In genomic region chr2:149568138-149568537, GRCh38 we compare ENCODE assay signal across 26 cellular contexts.
"Had no signal": no experiment of that assay in that cellular context is flagged by ENCODE, and none has a peak within 500 bp of the region (broad histone marks: within the 10 kb centered on the region; RNA-seq: fewer than 3 reads in every experiment).

No MANE protein-coding gene starts in this region.

- DNase-seq: activated CD4-positive, alpha-beta memory T cell treated with anti-CD3 and anti-CD28 coated beads, Interleukin-2, amount 10 ng/mL, durations not matched to agents 7 days and 5 days; activated CD4-positive, alpha-beta T cell treated with anti-CD3 and anti-CD28 coated beads, Interleukin-2, amount 10 ng/mL, durations not matched to agents 7 days and 5 days; activated CD4-positive, CD25-positive, alpha-beta regulatory T cell treated with anti-CD3 and anti-CD28 coated beads, Interleukin-2, amount 50 U/mL, for 72 hours; activated CD8-positive, alpha-beta memory T cell treated with anti-CD3 and anti-CD28 coated beads, Interleukin-2, amount 50 U/mL, for 48 hours; activated T-cell treated with anti-CD3 and anti-CD28 coated beads, Interleukin-2, amount 50 U/mL, for 4 hours; adrenal gland; aorta; cortex of kidney; endodermal cell; foreskin melanocyte; kidney glomerular epithelial cell; left lung; mucosa of descending colon; stimulated activated CD4-positive, alpha-beta T cell treated with anti-CD3 and anti-CD28 coated beads, Interleukin-4, amount 100 ng/mL, for 24 hours; stomach; T-helper 2 cell; thyroid gland; upper lobe of left lung had no signal

- H3K27ac Mint-ChIP-seq: activated CD4-positive, alpha-beta memory T cell treated with anti-CD3 and anti-CD28 coated beads, Interleukin-2, amount 10 ng/mL, durations not matched to agents 7 days and 5 days; activated CD4-positive, alpha-beta T cell treated with anti-CD3 and anti-CD28 coated beads, Interleukin-2, amount 10 ng/mL, durations not matched to agents 7 days and 5 days; activated naive CD4-positive, alpha-beta T cell treated with anti-CD3 and anti-CD28 coated beads, Interleukin-2, amount 50 U/mL, for 72 hours; activated T-helper 2 cell treated with anti-CD3 and anti-CD28 coated beads, Interferon-gamma antibody, Interleukin-2, Interleukin-4, amounts not matched to agents 10 μg/mL and 5 μg/mL and 100 μg/mL, durations not matched to agents 14 hours and 24 hours and 36 hours; brain; endodermal cell; nephron; stimulated activated memory B cell treated with anti-CD40 and anti-IgM and Interleukin-4, amounts not matched to agents 10 μg/mL and 1 μg/mL and 100 μg/mL, for 72 hours had no signal

- H3K27ac ChIP-seq: adrenal gland, esophagus muscularis mucosa, skin epidermis, stomach, thyroid gland had no signal

- H3K27me3 Mint-ChIP-seq: activated CD4-positive, alpha-beta memory T cell treated with anti-CD3 and anti-CD28 coated beads, Interleukin-2, amount 10 ng/mL, durations not matched to agents 7 days and 5 days; activated CD4-positive, alpha-beta T cell treated with anti-CD3 and anti-CD28 coated beads, Interleukin-2, amount 10 ng/mL, durations not matched to agents 7 days and 5 days; brain; stimulated activated memory B cell treated with anti-CD40 and anti-IgM and Interleukin-4, amounts not matched to agents 10 μg/mL and 1 μg/mL and 100 μg/mL, for 72 hours had no signal

- H3K4me3 ChIP-seq: adrenal gland, esophagus muscularis mucosa, left lung, mucosa of descending colon, skin epidermis, stomach, thyroid gland, upper lobe of left lung had no signal

- ATAC-seq: activated naive CD4-positive, alpha-beta T cell treated with anti-CD3 and anti-CD28 coated beads, Interleukin-2, amount 50 U/mL, for 72 hours; activated T-cell treated with anti-CD3 and anti-CD28 coated beads, Interleukin-2, amount 50 U/mL, for 4 hours; left lung; mucosa of descending colon; sciatic nerve; stimulated activated memory B cell treated with anti-CD40 and anti-IgM and Interleukin-4, amounts not matched to agents 10 μg/mL and 1 μg/mL and 100 μg/mL, for 72 hours had no signal

- H3K4me3 Mint-ChIP-seq: activated CD4-positive, alpha-beta memory T cell treated with anti-CD3 and anti-CD28 coated beads, Interleukin-2, amount 10 ng/mL, durations not matched to agents 7 days and 5 days; activated CD4-positive, alpha-beta T cell treated with anti-CD3 and anti-CD28 coated beads, Interleukin-2, amount 10 ng/mL, durations not matched to agents 7 days and 5 days; activated T-cell treated with anti-CD3 and anti-CD28 coated beads, Interleukin-2, amount 50 U/mL, for 4 hours; brain; endodermal cell; nephron; stimulated activated memory B cell treated with anti-CD40 and anti-IgM and Interleukin-4, amounts not matched to agents 10 μg/mL and 1 μg/mL and 100 μg/mL, for 72 hours had no signal

- H3K27me3 ChIP-seq: adrenal gland, esophagus muscularis mucosa, left lung, stomach, thyroid gland, upper lobe of left lung had no signal

- H3K9me3 ChIP-seq: adrenal gland, esophagus muscularis mucosa, left lung, mucosa of descending colon, stomach, thyroid gland, upper lobe of left lung had no signal

- H3K36me3 Mint-ChIP-seq: activated naive CD4-positive, alpha-beta T cell treated with anti-CD3 and anti-CD28 coated beads, Interleukin-2, amount 50 U/mL, for 72 hours had no signal

- H3K4me1 ChIP-seq: thyroid gland, upper lobe of left lung had no signal

- H3K9me3 Mint-ChIP-seq: activated CD4-positive, alpha-beta memory T cell treated with anti-CD3 and anti-CD28 coated beads, Interleukin-2, amount 10 ng/mL, durations not matched to agents 7 days and 5 days; activated CD4-positive, alpha-beta T cell treated with anti-CD3 and anti-CD28 coated beads, Interleukin-2, amount 10 ng/mL, durations not matched to agents 7 days and 5 days; activated naive CD4-positive, alpha-beta T cell treated with anti-CD3 and anti-CD28 coated beads, Interleukin-2, amount 50 U/mL, for 72 hours; activated T-cell treated with anti-CD3 and anti-CD28 coated beads, Interleukin-2, amount 50 U/mL, for 4 hours; activated T-helper 2 cell treated with anti-CD3 and anti-CD28 coated beads, Interferon-gamma antibody, Interleukin-2, Interleukin-4, amounts not matched to agents 10 μg/mL and 5 μg/mL and 100 μg/mL, durations not matched to agents 14 hours and 24 hours and 36 hours; brain; endodermal cell; nephron; stimulated activated memory B cell treated with anti-CD40 and anti-IgM and Interleukin-4, amounts not matched to agents 10 μg/mL and 1 μg/mL and 100 μg/mL, for 72 hours had no signal

- H3K4me1 Mint-ChIP-seq: endodermal cell; stimulated activated memory B cell treated with anti-CD40 and anti-IgM and Interleukin-4, amounts not matched to agents 10 μg/mL and 1 μg/mL and 100 μg/mL, for 72 hours had no signal
